In genomic region chr10:129841590-129841989, GRCh38 we compare ENCODE assay signal across 8 cellular contexts.
"Had no signal": no experiment of that assay in that cellular context is flagged by ENCODE, and none has a peak within 500 bp of the region (broad histone marks: within the 10 kb centered on the region; RNA-seq: fewer than 3 reads in every experiment).

No MANE protein-coding gene starts in this region.

- H3K4me3 Mint-ChIP-seq: GM23338, H9 had no signal

- H2AFZ ChIP-seq: GM23338 had no signal

- H3K27ac Mint-ChIP-seq: GM23338 had no signal

- H3K4me3 ChIP-seq: GM23338, K562 had no signal

- ATAC-seq: GM23338, K562 had no signal

- FAIRE-seq: H1, H54, HTR-8/SVneo, K562 had no signal

- DNase-seq: H9, HCEC 1CT, IMR-90 had no signal

- H3K9me3 Mint-ChIP-seq: GM23338, H9 had no signal

- H3K4me2 ChIP-seq: GM23338 had no signal
